ENCODE assay signal across 8 cellular contexts in the genomic region with DNA sequence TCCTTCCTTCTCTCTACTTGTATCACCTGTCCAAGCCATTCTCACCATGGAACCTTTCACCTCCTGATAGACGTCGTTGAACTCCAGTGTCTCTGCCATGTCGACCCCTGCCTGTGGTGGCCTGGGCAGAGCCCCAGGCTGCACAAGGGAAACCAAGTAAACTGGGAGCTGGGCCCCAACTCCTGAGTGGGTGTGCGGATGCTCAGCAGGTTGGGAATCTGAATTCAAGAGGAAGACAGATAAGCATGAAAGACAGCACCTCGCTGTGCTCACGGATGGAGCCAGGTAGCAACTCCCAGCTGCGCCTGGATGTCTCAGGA. TPM values are rescaled to one million over a fixed set of nuclear protein-coding genes. Genes with fewer than 3 reads are reported as not detected.
DNase-seq lines count a peak whose midpoint lies in the region; ATAC-seq, FAIRE-seq and TF ChIP-seq lines count a peak whose summit lies in the region.

No MANE protein-coding gene starts in this region.

- H3K14ac ChIP-seq in H1 (ENCODE audit: insufficient read length) = no peak overlapping the region

- no peaks in the 10 kb centered on the region for H3K9me3 ChIP-seq in H1 (ENCODE audit: insufficient read depth in 2 of 2, low read depth in 1 of 2, low read length in 1 of 2)

- no peak for FAIRE-seq in H1 (lab: Jason Lieb, UNC)

- H3K18ac ChIP-seq in H1 (ENCODE audit: extremely low read depth, low read length) = peak overlapping the region; percentile 63; the same call in 1 of the 2 replicates

- TF ChIP-seq POLR2A in H1 (IDR thresholded peaks at IDR 0.05; ENCODE audit: control extremely low read depth in 1 of 2, low read depth in 2 of 2, low read length in 2 of 2) = no peak

- H4K20me1 ChIP-seq in KMS-11 (ENCODE audit: insufficient read depth) (no peaks in the 10 kb centered on the region), H1 (replicated peaks in 1 of 2; ENCODE audit: control insufficient read depth in 1 of 2, insufficient read depth in 2 of 2, low read length in 2 of 2) (peaks cover 2 to 7% of the 10 kb centered on the region in 2 experiments)

- no peak overlapping the region for H4K91ac ChIP-seq in H1 (replicated peaks; ENCODE audit: insufficient read length, low read length)

- H3K4me1 Mint-ChIP-seq in osteocyte (ENCODE audit: unreplicated experiment) = peaks cover 24% of the 10 kb centered on the region

- H3K4me3 Mint-ChIP-seq in osteocyte (ENCODE audit: unreplicated experiment) = peak overlapping the region; percentile 92

- H3K27ac ChIP-seq in KMS-11 = peak overlapping the region; percentile 74
- peak overlapping the region; percentile 9; the same call in 1 of the 2 replicates for H3K27ac ChIP-seq in H1 (ENCODE audit: low read depth, low read length)

- peak overlapping the region; percentile 66 for H2AFZ ChIP-seq in KMS-11 (ENCODE audit: low read depth)
- H2AFZ ChIP-seq in H1 (ENCODE audit: low read length) = no peak overlapping the region

- H3K27ac Mint-ChIP-seq in osteocyte (ENCODE audit: unreplicated experiment) = peak overlapping the region; percentile 99

- POLR2A ChIA-PET in H1 (lab: Charles Lee; ENCODE audit: partially characterized antibody) = interaction anchor here (1.0 to 45.7 kb wide), 10 partner anchors 10 to 311 kb away, joined by 3 to 1279 read pairs (median 3); a partner anchor contains a TSS

- no peak for TF ChIP-seq EP300 in H1 (IDR thresholded peaks at IDR 0.05; ENCODE audit: borderline replicate concordance in 1 of 2, low read depth in 2 of 2, low read length in 2 of 2)

- no peak overlapping the region for H4K8ac ChIP-seq in H1 (ENCODE audit: extremely low read depth, insufficient read depth, low read length)

- H2BK5ac ChIP-seq in H1 (ENCODE audit: low read depth, low read length) = peak overlapping the region; percentile 66; the same call in 1 of the 2 replicates

- H3K4me3 ChIP-seq in GM12865 (ENCODE audit: low read depth, low read length) (peak overlapping the region; percentile 93), KMS-11 (IDR thresholded peaks at IDR 0.05; ENCODE audit: insufficient read depth, low read depth, low read length) (no peak overlapping the region), H1 (ENCODE audit: extremely low read depth in 1 of 4, insufficient read depth in 2 of 4, low read depth in 3 of 4, low read length in 4 of 4) (peak overlapping the region; percentile 71 to 96 (median 81))

- no peak overlapping the region for H4K5ac ChIP-seq in H1 (ENCODE audit: insufficient read length, low read depth, low read length)

- H3K36me3 ChIP-seq in KMS-11 (ENCODE audit: insufficient read depth) (peaks cover 4% of the 10 kb centered on the region; the same call in 1 of the 2 replicates), H1 (ENCODE audit: control insufficient read depth in 2 of 4, insufficient read depth in 4 of 4, low read length in 3 of 4) (peaks cover 34 to 45% (median 40%) of the 10 kb centered on the region in 4 experiments)

- H2BK15ac ChIP-seq in H1 (ENCODE audit: low read length) = no peak overlapping the region

- ATAC-seq in left lobe of liver (no peak), HG03139 (IDR thresholded peaks at IDR 0.05; ENCODE audit: unreplicated experiment) (no peak), GM19324 (IDR thresholded peaks at IDR 0.05; ENCODE audit: low FRiP score, unreplicated experiment) (no peak)

- no peak overlapping the region for H2AK5ac ChIP-seq in H1 (ENCODE audit: low read depth, low read length)

- peaks cover 26% of the 10 kb centered on the region for H3K36me3 Mint-ChIP-seq in osteocyte (ENCODE audit: unreplicated experiment)

- CTCF ChIA-PET in H1 (lab: Charles Lee; ENCODE audit: partially characterized antibody) = interaction anchor here (1.0 to 2.2 kb wide), 3 partner anchors 9 to 380 kb away, joined by 3 to 6 read pairs (median 4); a partner anchor contains a TSS

- WGBS in H1 (ENCODE audit: extremely low coverage in 1 of 2, insufficient coverage in 1 of 2, insufficient read length in 1 of 2, insufficient replicate concordance in 2 of 2, low coverage in 1 of 2, low lambda C conversion rate in 2 of 2, missing lambda C conversion rate in 1 of 2), 2 experiments = 27% methylated on average over 7 of the region's 7 CpGs; no CpG with 5 or more reads in 1 of the 2 experiments

- H3K23ac ChIP-seq in H1 (ENCODE audit: insufficient read length) = no peak overlapping the region

- no peak overlapping the region for H3K4ac ChIP-seq in H1 (replicated peaks; ENCODE audit: insufficient read length, low read depth, low read length)

- H3K79me1 ChIP-seq in H1 (ENCODE audit: low read depth, low read length) = peaks cover 8% of the 10 kb centered on the region

- H3K9me3 Mint-ChIP-seq in osteocyte (ENCODE audit: unreplicated experiment) = no peaks in the 10 kb centered on the region

- TF ChIP-seq RAD21 in H1 (IDR thresholded peaks at IDR 0.05 in 1 of 2, conservative IDR thresholded peaks at IDR 0.05 in 1 of 2; ENCODE audit: low read depth in 2 of 2, low read length in 2 of 2) = no peak

- TF ChIP-seq CTCF in GM12865 (IDR thresholded peaks at IDR 0.05; ENCODE audit: insufficient read depth, low read depth, low read length, missing control alignments) (no peak), KMS-11 (conservative IDR thresholded peaks at IDR 0.05; ENCODE audit: low read depth, low read length) (no peak), H1 (IDR thresholded peaks at IDR 0.05; ENCODE audit: control extremely low read depth in 1 of 3, insufficient read depth in 1 of 3, low read depth in 1 of 3, low read length in 3 of 3) (no peak), osteocyte (IDR thresholded peaks at IDR 0.05) (no peak)

- H3K9ac ChIP-seq in KMS-11 = peak overlapping the region; percentile 94
- peak overlapping the region; percentile 66 to 93 (median 69) for H3K9ac ChIP-seq in H1 (replicated peaks in 1 of 4; ENCODE audit: extremely low read depth in 1 of 4, low read depth in 3 of 4, low read length in 3 of 4)

- H3K27me3 ChIP-seq in KMS-11 (ENCODE audit: insufficient read depth, low read depth) = no peaks in the 10 kb centered on the region
- H3K27me3 ChIP-seq in H1 (replicated peaks in 1 of 4; ENCODE audit: control insufficient read depth in 3 of 4, extremely low read depth in 1 of 4, insufficient read depth in 3 of 4, low read length in 3 of 4) = peaks cover 0 to 5% (median 2%) of the 10 kb centered on the region in 4 experiments; a peak in 2 of 7 replicates

- H3K4me2 ChIP-seq in KMS-11 = peak overlapping the region; percentile 84
- H3K4me2 ChIP-seq in H1 (ENCODE audit: insufficient read depth in 1 of 2, low read depth in 2 of 2, low read length in 2 of 2) = peak overlapping the region; percentile 80 to 94

- H2BK12ac ChIP-seq in H1 (ENCODE audit: low read depth, low read length) = no peak overlapping the region

- peaks cover 4% of the 10 kb centered on the region for H3K23me2 ChIP-seq in H1 (ENCODE audit: low read depth, low read length)

- H3K27me3 Mint-ChIP-seq in osteocyte (ENCODE audit: unreplicated experiment) = peaks cover 8% of the 10 kb centered on the region

- DNase-seq in GM12865 (ENCODE audit: low read depth) (no peak), H1 (ENCODE audit: low read depth in 1 of 2, low spot score in 2 of 2) (no peak), osteocyte (ENCODE audit: extremely low spot score, unreplicated experiment) (no peak), left lobe of liver (ENCODE audit: low spot score) (no peak), KG1 (lab: John Stamatoyannopoulos, UW) (no peak)

- H3K79me2 ChIP-seq in KMS-11 (ENCODE audit: insufficient read depth, low read depth) = peaks cover 35% of the 10 kb centered on the region
- H3K79me2 ChIP-seq in H1 (ENCODE audit: control insufficient read depth in 1 of 2, insufficient read depth in 2 of 2, low read length in 2 of 2) = peaks cover 12 to 29% of the 10 kb centered on the region in 2 experiments

- peaks cover 22% of the 10 kb centered on the region for H3K4me1 ChIP-seq in KMS-11 (ENCODE audit: low read depth, poor library complexity, severe bottlenecking)
- peaks cover 3 to 8% (median 5%) of the 10 kb centered on the region in 4 experiments; a peak in 6 of 7 replicates for H3K4me1 ChIP-seq in H1 (replicated peaks in 1 of 4; ENCODE audit: control insufficient read depth in 3 of 4, insufficient read depth in 4 of 4, low read length in 3 of 4)

- peak overlapping the region; percentile 35 for H3K56ac ChIP-seq in H1 (replicated peaks; ENCODE audit: insufficient read length, low read depth, low read length)

- H2BK120ac ChIP-seq in H1 (replicated peaks; ENCODE audit: low read depth, low read length) = no peak overlapping the region

- no peak overlapping the region for H2BK20ac ChIP-seq in H1 (ENCODE audit: low read length)

RNA-seq across cellular contexts. Expression of a gene that starts 0.7 kb away (rescaled TPM):
- 259 and 261 TPM in 2 replicates for total RNA-seq in H1 (2021; fragmentation: NEBNext Ultra II Directional; extraction: Animal tissue kit (Norgen Biotek cat#: 25700))
- 281 and 364 TPM in 2 replicates for polyA plus RNA-seq in H1 (2011; rRNA removed)
- 259 TPM for polyA plus RNA-seq in H1 (2011; cell fraction: cytosol; rRNA removed)
- 297 TPM for polyA plus RNA-seq in H1 (2011; cell fraction: nucleus; rRNA removed)
- polyA plus RNA-seq in H1 (2012, experiment 1 of 2) = 235 to 263 TPM (median 247 TPM) in 4 replicates
- 71.5 TPM for polyA plus RNA-seq in H1 (2012, experiment 2 of 2)
- 195 TPM for polyA plus RNA-seq in H1 (2013, experiment 1 of 2)
- polyA plus RNA-seq in H1 (2013, experiment 2 of 2) = 189 TPM
- 260 and 261 TPM in 2 replicates for polyA minus RNA-seq in H1 (2011; rRNA and poly(A)+ RNA removed)
- polyA minus RNA-seq in H1 (2011; cell fraction: cytosol; rRNA and poly(A)+ RNA removed) = 101 TPM
- 72.8 TPM for polyA minus RNA-seq in H1 (2011; cell fraction: nucleus; rRNA and poly(A)+ RNA removed)
- total RNA-seq in osteocyte (97.4 and 99.4 TPM in 2 replicates), left lobe of liver (24.3 TPM)

RNA-seq across cellular contexts. Expression of a gene that starts 3.2 kb away (rescaled TPM):
- 0.29 and 0.47 TPM in 2 replicates for total RNA-seq in H1 (2021; fragmentation: NEBNext Ultra II Directional; extraction: Animal tissue kit (Norgen Biotek cat#: 25700))
- 0.45 and 1.1 TPM in 2 replicates for polyA plus RNA-seq in H1 (2011; rRNA removed)
- polyA plus RNA-seq in H1 (2011; cell fraction: cytosol; rRNA removed) = 0.83 TPM
- polyA plus RNA-seq in H1 (2011; cell fraction: nucleus; rRNA removed) = 1.2 TPM
- 0.21 to 0.52 TPM (median 0.31 TPM) in 4 replicates for polyA plus RNA-seq in H1 (2012, experiment 1 of 2)
- polyA plus RNA-seq in H1 (2012, experiment 2 of 2) = 0.76 TPM
- 0.16 TPM for polyA plus RNA-seq in H1 (2013, experiment 1 of 2)
- 0.15 TPM for polyA plus RNA-seq in H1 (2013, experiment 2 of 2)
- 0.49 and 0.54 TPM in 2 replicates for polyA minus RNA-seq in H1 (2011; rRNA and poly(A)+ RNA removed)
- 1.4 TPM for polyA minus RNA-seq in H1 (2011; cell fraction: cytosol; rRNA and poly(A)+ RNA removed)
- polyA minus RNA-seq in H1 (2011; cell fraction: nucleus; rRNA and poly(A)+ RNA removed) = 1.5 TPM
- total RNA-seq in osteocyte = not detected in 2 replicates
- 0.50 TPM for total RNA-seq in left lobe of liver

RNA-seq across cellular contexts. Expression of a gene that starts 10.2 kb away (rescaled TPM):
- total RNA-seq in H1 (2021; fragmentation: NEBNext Ultra II Directional; extraction: Animal tissue kit (Norgen Biotek cat#: 25700)) = 122 TPM in 2 replicates
- polyA plus RNA-seq in H1 (2011; rRNA removed) = 50.0 and 72.3 TPM in 2 replicates
- 35.2 TPM for polyA plus RNA-seq in H1 (2011; cell fraction: cytosol; rRNA removed)
- 113 TPM for polyA plus RNA-seq in H1 (2011; cell fraction: nucleus; rRNA removed)
- polyA plus RNA-seq in H1 (2012, experiment 1 of 2) = 95.5 to 126 TPM (median 111 TPM) in 4 replicates
- 120 TPM for polyA plus RNA-seq in H1 (2012, experiment 2 of 2)
- 157 TPM for polyA plus RNA-seq in H1 (2013, experiment 1 of 2)
- 155 TPM for polyA plus RNA-seq in H1 (2013, experiment 2 of 2)
- polyA minus RNA-seq in H1 (2011; rRNA and poly(A)+ RNA removed) = 48.2 and 84.0 TPM in 2 replicates
- polyA minus RNA-seq in H1 (2011; cell fraction: cytosol; rRNA and poly(A)+ RNA removed) = 38.4 TPM
- 45.4 TPM for polyA minus RNA-seq in H1 (2011; cell fraction: nucleus; rRNA and poly(A)+ RNA removed)
- total RNA-seq in osteocyte (152 and 169 TPM in 2 replicates), left lobe of liver (102 TPM)

RNA-seq across cellular contexts. Expression of a gene that starts 46.0 kb away (rescaled TPM):
- total RNA-seq in H1 (2021; fragmentation: NEBNext Ultra II Directional; extraction: Animal tissue kit (Norgen Biotek cat#: 25700)) = not detected in 2 replicates
- polyA plus RNA-seq in H1 (2011; rRNA removed) = not detected in 2 replicates
- not detected for polyA plus RNA-seq in H1 (2011; cell fraction: cytosol; rRNA removed)
- not detected for polyA plus RNA-seq in H1 (2011; cell fraction: nucleus; rRNA removed)
- not detected in 4 replicates for polyA plus RNA-seq in H1 (2012, experiment 1 of 2)
- polyA plus RNA-seq in H1 (2012, experiment 2 of 2) = not detected
- not detected for polyA plus RNA-seq in H1 (2013, experiment 1 of 2)
- polyA plus RNA-seq in H1 (2013, experiment 2 of 2) = not detected
- polyA minus RNA-seq in H1 (2011; rRNA and poly(A)+ RNA removed) = not detected in 2 replicates
- not detected for polyA minus RNA-seq in H1 (2011; cell fraction: cytosol; rRNA and poly(A)+ RNA removed)
- polyA minus RNA-seq in H1 (2011; cell fraction: nucleus; rRNA and poly(A)+ RNA removed) = not detected
- not detected in 2 replicates for total RNA-seq in osteocyte
- total RNA-seq in left lobe of liver = not detected

RNA-seq across cellular contexts. Expression of a gene that starts 55.5 kb away (rescaled TPM):
- not detected in 2 replicates for total RNA-seq in H1 (2021; fragmentation: NEBNext Ultra II Directional; extraction: Animal tissue kit (Norgen Biotek cat#: 25700))
- polyA plus RNA-seq in H1 (2011; rRNA removed) = 0.32 and 0.61 TPM in 2 replicates
- polyA plus RNA-seq in H1 (2011; cell fraction: cytosol; rRNA removed) = 0.21 TPM
- polyA plus RNA-seq in H1 (2011; cell fraction: nucleus; rRNA removed) = 0.37 TPM
- not detected in 4 replicates for polyA plus RNA-seq in H1 (2012, experiment 1 of 2)
- polyA plus RNA-seq in H1 (2012, experiment 2 of 2) = not detected
- 0.22 TPM for polyA plus RNA-seq in H1 (2013, experiment 1 of 2)
- polyA plus RNA-seq in H1 (2013, experiment 2 of 2) = 0.29 TPM
- not detected in 2 replicates for polyA minus RNA-seq in H1 (2011; rRNA and poly(A)+ RNA removed)
- not detected for polyA minus RNA-seq in H1 (2011; cell fraction: cytosol; rRNA and poly(A)+ RNA removed)
- not detected for polyA minus RNA-seq in H1 (2011; cell fraction: nucleus; rRNA and poly(A)+ RNA removed)
- total RNA-seq in osteocyte (not detected in 2 replicates), left lobe of liver (1.6 TPM)
